In genomic region chr1:147236448-147236847, GRCh38 we compare ENCODE assay signal across 15 cellular contexts.
"Had no signal": no experiment of that assay in that cellular context is flagged by ENCODE, and none has a peak within 500 bp of the region (broad histone marks: within the 10 kb centered on the region; RNA-seq: fewer than 3 reads in every experiment).

No MANE protein-coding gene starts in this region.

- DNase-seq: activated CD4-positive, alpha-beta T cell treated with anti-CD3 and anti-CD28 coated beads, Interleukin-2, amount 50 U/mL, for 48 hours; hypothalamus; islet precursor cell; naive B cell; right cardiac atrium; stimulated activated CD4-positive, alpha-beta T cell treated with anti-CD3 and anti-CD28 coated beads, Interleukin-4, amount 100 ng/mL, for 24 hours; T-helper 17 cell; WERI-Rb-1 had no signal

- H3K27ac ChIP-seq: cardiac muscle cell, epithelial cell of prostate, foreskin keratinocyte, prostate gland, thoracic aorta, WERI-Rb-1 had no signal

- H3K4me1 ChIP-seq: foreskin keratinocyte had no signal

- H3K27me3 ChIP-seq: cardiac muscle cell had no signal

- H3K4me3 ChIP-seq: cardiac muscle cell, prostate gland, smooth muscle cell, thoracic aorta had no signal

- H3K9me3 ChIP-seq: prostate gland, thoracic aorta had no signal

- H3K36me3 ChIP-seq: cardiac muscle cell, prostate gland, thoracic aorta, WERI-Rb-1 had no signal

- ATAC-seq: right cardiac atrium; stimulated activated effector memory CD8-positive, alpha-beta T cell treated with anti-CD3 and anti-CD28 coated beads, Interleukin-12 subunit alpha, Interleukin-12 subunit beta, amount 100 ng/mL, for 72 hours; T-helper 17 cell had no signal
